ENCODE assay signal across 28 cellular contexts in genomic region chr3:119276657-119277056, GRCh38. TPM values are rescaled to one million over a fixed set of nuclear protein-coding genes. Genes with fewer than 3 reads are reported as not detected.
A peak's percentile ranks its signal among the peaks of the same experiment; 100 is the strongest.
DNase-seq lines count a peak whose midpoint lies in the region; FAIRE-seq and TF ChIP-seq lines count a peak whose summit lies in the region.
"Had no signal": no experiment of that assay in that cellular context is flagged by ENCODE, and none has a peak within 500 bp of the region (broad histone marks: within the 10 kb centered on the region; RNA-seq: fewer than 3 reads in every experiment).

No MANE protein-coding gene starts in this region.

- no peak for DNase-seq in GM12891 (ENCODE audit: insufficient read length, low spot score)
- DNase-seq in RPMI7951 (ENCODE audit: low read depth) = peak; percentile 18
- DNase-seq in epithelial cell of esophagus (ENCODE audit: low read depth) = peak; percentile 24
- DNase-seq in neuronal stem cell (ENCODE audit: low spot score) = no peak
- no peak for DNase-seq in mucosa of gallbladder (ENCODE audit: low spot score)
- DNase-seq in activated CD4-positive, alpha-beta T cell treated with anti-CD3 and anti-CD28 coated beads, Interleukin-2, amount 50 U/mL, for 4 hours = no peak
- no peak for DNase-seq in chondrocyte (ENCODE audit: low spot score)
- DNase-seq: AML-193; CD4-positive, alpha-beta T cell; HFFc6; Kasumi-1; NCI-H1105; NCI-H1436 treated with DMSO at 0.1 percent for 48 hours; NCI-H187 treated with DMSO at 0.1 percent for 48 hours; NCI-H524 treated with DMSO at 0.1 percent for 48 hours; NCI-H82; NK-92 treated with Interleukin-12 subunit alpha and Interleukin-12 subunit beta, amount 100 ng/mL, for 24 hours; PC-9; RPMI8226; SHP77 had no signal

- H3K4ac ChIP-seq in neuronal stem cell (ENCODE audit: low read length) = no peak overlapping the region

- peaks cover 19% of the 10 kb centered on the region for H3K4me1 Mint-ChIP-seq in chondrocyte (ENCODE audit: low read depth)

- no peaks in the 10 kb centered on the region for H3K9me3 Mint-ChIP-seq in chondrocyte (ENCODE audit: low read depth)
- H3K9me3 Mint-ChIP-seq: CD4-positive, alpha-beta T cell had no signal

- no peak overlapping the region for H3K27ac Mint-ChIP-seq in chondrocyte (ENCODE audit: unreplicated experiment)
- H3K27ac Mint-ChIP-seq: CD4-positive, alpha-beta T cell; GM23338; HFFc6 had no signal

- H3K36me3 ChIP-seq in neuronal stem cell (replicated peaks in 1 of 2; ENCODE audit: control insufficient read depth in 2 of 2, insufficient read depth in 2 of 2, low read length in 2 of 2) = no peaks in the 10 kb centered on the region
- H3K36me3 ChIP-seq: BLaER1 treated with 17β-estradiol and CSF1 and Interleukin-3, amounts not matched to agents 10 nM and 100 nM; HAP-1 had no signal

- peak overlapping the region; percentile 35 for H2BK5ac ChIP-seq in neuronal stem cell (ENCODE audit: low read length)

- H3K4me3 Mint-ChIP-seq in chondrocyte (ENCODE audit: unreplicated experiment) = no peak overlapping the region
- H3K4me3 Mint-ChIP-seq: CD4-positive, alpha-beta T cell; GM23338; HFFc6 had no signal

- H3K4me1 ChIP-seq in neuronal stem cell (ENCODE audit: control insufficient read depth in 2 of 2, insufficient read depth in 1 of 2, low read depth in 1 of 2, low read length in 2 of 2) = peaks cover 10 to 11% of the 10 kb centered on the region in 2 donors
- H3K4me1 ChIP-seq: A549 had no signal

- no peak overlapping the region for H3K23ac ChIP-seq in neuronal stem cell (ENCODE audit: low read depth, low read length, poor library complexity)

- H3K36me3 Mint-ChIP-seq in chondrocyte (ENCODE audit: low read depth) = no peaks in the 10 kb centered on the region

- no peak overlapping the region for H2AFZ ChIP-seq in neuronal stem cell (ENCODE audit: low read length)
- H2AFZ ChIP-seq: PC-9 had no signal

- no peak overlapping the region for H4K8ac ChIP-seq in neuronal stem cell (ENCODE audit: low read depth, low read length)

- H3K9me3 ChIP-seq in neuronal stem cell (replicated peaks in 1 of 2; ENCODE audit: control insufficient read depth in 2 of 2, insufficient read depth in 1 of 2, low read depth in 1 of 2, low read length in 2 of 2) = peaks cover 0 to 3% of the 10 kb centered on the region in 2 donors
- H3K9me3 ChIP-seq: HAP-1 had no signal

- H2BK12ac ChIP-seq in neuronal stem cell (ENCODE audit: low read length) = no peak overlapping the region

- H4K91ac ChIP-seq in neuronal stem cell (ENCODE audit: low read depth, low read length, poor library complexity) = no peak overlapping the region

- H3K79me1 ChIP-seq in neuronal stem cell (ENCODE audit: low read depth, low read length) = no peaks in the 10 kb centered on the region

- no peak overlapping the region for H2BK120ac ChIP-seq in neuronal stem cell (ENCODE audit: low read depth, low read length)

- WGBS in neuronal stem cell (ENCODE audit: extremely low coverage in 2 of 2, insufficient read length in 2 of 2, insufficient replicate concordance in 1 of 2), 2 donors = no CpG with 5 or more reads among the region's 5 CpGs

- H3K4me3 ChIP-seq in epithelial cell of esophagus (ENCODE audit: low read length) (no peak overlapping the region), neuronal stem cell (ENCODE audit: low read length in 2 of 2) (no peak overlapping the region)
- H3K4me3 ChIP-seq: A549; BLaER1 treated with 17β-estradiol and CSF1 and Interleukin-3, amounts not matched to agents 10 nM and 100 nM; GM23338; HAP-1; K562; PC-9 had no signal

- H2AK5ac ChIP-seq in neuronal stem cell (ENCODE audit: low read depth, low read length) = no peak overlapping the region

- H3K9ac ChIP-seq in neuronal stem cell (ENCODE audit: low read depth, low read length, poor library complexity) = no peak overlapping the region
- H3K9ac ChIP-seq: BLaER1 treated with 17β-estradiol and CSF1 and Interleukin-3, amounts not matched to agents 10 nM and 100 nM had no signal

- H3K27ac ChIP-seq in neuronal stem cell (replicated peaks; ENCODE audit: low read length) = no peak overlapping the region
- H3K27ac ChIP-seq: A549; BLaER1 treated with 17β-estradiol and CSF1 and Interleukin-3, amounts not matched to agents 10 nM and 100 nM; PC-9 had no signal

- no peak overlapping the region for H3K4me2 ChIP-seq in neuronal stem cell (ENCODE audit: insufficient read depth, low read length, poor library complexity, severe bottlenecking)
- H3K4me2 ChIP-seq: A549; BLaER1 treated with 17β-estradiol and CSF1 and Interleukin-3, amounts not matched to agents 10 nM and 100 nM; GM23338; PC-9 had no signal

- TF ChIP-seq CTCF in epithelial cell of esophagus (IDR thresholded peaks at IDR 0.05; ENCODE audit: insufficient read depth, low read depth, low read length, missing control alignments) (no peak), chondrocyte (IDR thresholded peaks at IDR 0.05) (no peak)

- no peaks in the 10 kb centered on the region for H3K27me3 ChIP-seq in neuronal stem cell (ENCODE audit: control insufficient read depth in 3 of 3, insufficient read depth in 3 of 3, low read depth in 1 of 3, low read length in 3 of 3)
- H3K27me3 ChIP-seq: BLaER1 treated with 17β-estradiol and CSF1 and Interleukin-3, amounts not matched to agents 10 nM and 100 nM had no signal

- FAIRE-seq in GM12891 (lab: Jason Lieb, UNC) = peak; percentile 26
- FAIRE-seq: A549, D721Med, HTR-8/SVneo, K562 had no signal

- no peak for TF ChIP-seq POLR2A in GM12891 (IDR thresholded peaks at IDR 0.05; ENCODE audit: low read depth, low read length)

- no peak overlapping the region for H2BK15ac ChIP-seq in neuronal stem cell (ENCODE audit: low read length)

- no peak overlapping the region for H3K14ac ChIP-seq in neuronal stem cell (ENCODE audit: low read length)

- peak overlapping the region; percentile 12 for H3K18ac ChIP-seq in neuronal stem cell (ENCODE audit: low read length)

- H3K27me3 Mint-ChIP-seq in chondrocyte (ENCODE audit: low read depth) = peaks cover 3% of the 10 kb centered on the region
- H3K27me3 Mint-ChIP-seq: CD4-positive, alpha-beta T cell had no signal

TF ChIP-seq in GM12891, 5 proteins besides CTCF, POLR2A, EP300 and RAD21:
- TF ChIP-seq SPI1 (IDR thresholded peaks at IDR 0.05; ENCODE audit: low read depth, low read length) (no peak), POLR2AphosphoS5 (IDR thresholded peaks at IDR 0.05; ENCODE audit: low read depth, low read length) (no peak), TAF1 (IDR thresholded peaks at IDR 0.05; ENCODE audit: low read depth, low read length) (no peak), PAX5 (IDR thresholded peaks at IDR 0.05; ENCODE audit: insufficient read depth, low read length, severe bottlenecking) (no peak), POU2F2 (IDR thresholded peaks at IDR 0.05; ENCODE audit: low read depth, low read length) (no peak)

RNA-seq across cellular contexts. Expression of gene ARHGAP31, which starts 17.5 kb away (rescaled TPM):
- 7.7 TPM for polyA plus RNA-seq in GM12891 (2012; ENCODE audit: low read depth, missing spikeins)
- 4.2 and 4.7 TPM in 2 replicates for total RNA-seq in RPMI7951 (2014; rRNA removed; shearing (Covaris generic))
- polyA plus RNA-seq in neuronal stem cell (2013, experiment 1 of 2) = 0.50 TPM
- 0.43 TPM for polyA plus RNA-seq in neuronal stem cell (2013, experiment 2 of 2)
- 22.6 TPM for total RNA-seq in mucosa of gallbladder
- total RNA-seq in chondrocyte = 35.2 to 50.3 TPM (median 37.1 TPM) in 3 replicates
- total RNA-seq: G401 had no signal

RNA-seq across cellular contexts. Expression of gene B4GALT4, which starts 36.0 kb away (rescaled TPM):
- polyA plus RNA-seq in GM12891 (2012; ENCODE audit: low read depth, missing spikeins) = 11.3 TPM
- total RNA-seq in RPMI7951 (2014; rRNA removed; shearing (Covaris generic)) = 19.2 and 20.3 TPM in 2 replicates
- polyA plus RNA-seq in neuronal stem cell (2013, experiment 1 of 2) = 23.4 TPM
- polyA plus RNA-seq in neuronal stem cell (2013, experiment 2 of 2) = 23.4 TPM
- 58.1 TPM for total RNA-seq in mucosa of gallbladder
- 25.8 to 26.7 TPM (median 25.9 TPM) in 3 replicates for total RNA-seq in chondrocyte

Comparison
In these comparisons a context has a peak if more than half of its experiments do, and no peak if none do; other contexts are left out.
1. DNase-seq: peak in RPMI7951 (single experiment) and epithelial cell of esophagus (single experiment); none in GM12891 (single experiment), neuronal stem cell (single experiment), mucosa of gallbladder (single experiment), activated CD4-positive, alpha-beta T cell treated with anti-CD3 and anti-CD28 coated beads, Interleukin-2, amount 50 U/mL, for 4 hours (0 of 2) and chondrocyte (single experiment).